13 cellular contexts compared by ENCODE assay signal in the genomic region with DNA sequence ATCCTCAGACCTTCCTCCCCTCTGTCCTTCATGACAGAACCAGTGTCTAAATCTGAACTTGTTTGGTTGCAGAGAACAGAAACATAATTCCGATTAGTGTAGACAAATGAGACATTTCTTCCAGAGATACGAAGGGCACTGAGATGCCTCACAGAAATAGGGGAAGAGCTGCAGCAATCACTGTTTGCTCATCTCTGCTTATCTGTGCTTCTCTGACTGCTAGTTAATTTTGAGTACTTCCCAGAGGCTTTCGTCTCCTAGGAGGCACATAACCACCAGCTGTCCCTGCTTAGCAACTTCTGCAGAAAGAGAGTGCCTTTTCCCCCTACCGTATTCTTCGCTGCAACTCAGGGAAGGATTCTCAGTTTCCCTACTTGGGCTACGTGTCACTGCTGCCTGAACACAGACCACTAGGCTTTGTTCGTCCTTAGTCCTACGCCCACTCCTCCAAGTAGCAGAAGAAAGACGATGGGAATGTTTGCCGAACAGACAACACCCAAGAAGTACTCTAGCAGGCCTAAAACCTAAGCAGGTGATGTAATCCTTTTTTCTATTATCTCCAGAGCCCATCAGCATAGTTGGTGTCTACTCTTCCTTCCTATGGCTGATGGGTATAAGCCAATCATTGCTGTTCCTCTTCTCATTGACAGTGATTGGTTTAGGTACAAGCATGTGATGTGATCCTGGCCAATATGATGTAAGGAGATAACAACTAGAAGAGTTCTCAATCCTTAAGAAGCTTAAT.
"Had no signal": no experiment of that assay in that cellular context is flagged by ENCODE, and none has a peak within 500 bp of the region (broad histone marks: within the 10 kb centered on the region; RNA-seq: fewer than 3 reads in every experiment).

No MANE protein-coding gene starts in this region.

- H3K9me3 Mint-ChIP-seq: activated CD8-positive, alpha-beta T cell treated with anti-CD3 and anti-CD28 coated beads for 36 hours; activated naive CD8-positive, alpha-beta T cell treated with anti-CD3 and anti-CD28 coated beads, Interleukin-2, amount 50 U/mL, for 24 hours; endodermal cell; nephron progenitor cell; T-helper 2 cell treated with Interferon-gamma antibody and Interleukin-4, amounts not matched to agents 5 μg/mL and 100 μg/mL, for 36 hours had no signal

- H3K4me3 ChIP-seq: prostate gland had no signal

- H3K36me3 ChIP-seq: prostate gland had no signal

- H3K27ac Mint-ChIP-seq: activated CD8-positive, alpha-beta T cell treated with anti-CD3 and anti-CD28 coated beads for 36 hours; activated naive CD8-positive, alpha-beta T cell treated with anti-CD3 and anti-CD28 coated beads, Interleukin-2, amount 50 U/mL, for 24 hours; endodermal cell; nephron progenitor cell; T-helper 2 cell treated with Interferon-gamma antibody and Interleukin-4, amounts not matched to agents 5 μg/mL and 100 μg/mL, for 36 hours had no signal

- H3K4me3 Mint-ChIP-seq: activated CD8-positive, alpha-beta T cell treated with anti-CD3 and anti-CD28 coated beads for 36 hours; activated naive CD8-positive, alpha-beta T cell treated with anti-CD3 and anti-CD28 coated beads, Interleukin-2, amount 50 U/mL, for 24 hours; endodermal cell; nephron progenitor cell; T-helper 2 cell treated with Interferon-gamma antibody and Interleukin-4, amounts not matched to agents 5 μg/mL and 100 μg/mL, for 36 hours had no signal

- H3K4me1 ChIP-seq: prostate gland had no signal

- H3K27me3 Mint-ChIP-seq: activated CD8-positive, alpha-beta T cell treated with anti-CD3 and anti-CD28 coated beads for 36 hours had no signal

- H3K9me3 ChIP-seq: prostate gland had no signal

- DNase-seq: activated CD4-positive, alpha-beta T cell treated with anti-CD3 and anti-CD28 coated beads for 4 hours; activated CD8-positive, alpha-beta memory T cell treated with anti-CD3 and anti-CD28 coated beads, Interleukin-2, amount 50 U/mL, for 4 hours; activated CD8-positive, alpha-beta T cell treated with anti-CD3 and anti-CD28 coated beads for 36 hours; activated naive CD8-positive, alpha-beta T cell treated with anti-CD3 and anti-CD28 coated beads, Interleukin-2, amount 50 U/mL, for 24 hours; caudate nucleus; endodermal cell; erythroblast; nephron progenitor cell; stimulated activated naive CD4-positive, alpha-beta T cell; substantia nigra; SW 1271 had no signal

- H3K4me1 Mint-ChIP-seq: activated naive CD8-positive, alpha-beta T cell treated with anti-CD3 and anti-CD28 coated beads, Interleukin-2, amount 50 U/mL, for 24 hours had no signal

- H3K27ac ChIP-seq: prostate gland had no signal
